Comparison of ENCODE assay signal across 22 cellular contexts in the genomic region with DNA sequence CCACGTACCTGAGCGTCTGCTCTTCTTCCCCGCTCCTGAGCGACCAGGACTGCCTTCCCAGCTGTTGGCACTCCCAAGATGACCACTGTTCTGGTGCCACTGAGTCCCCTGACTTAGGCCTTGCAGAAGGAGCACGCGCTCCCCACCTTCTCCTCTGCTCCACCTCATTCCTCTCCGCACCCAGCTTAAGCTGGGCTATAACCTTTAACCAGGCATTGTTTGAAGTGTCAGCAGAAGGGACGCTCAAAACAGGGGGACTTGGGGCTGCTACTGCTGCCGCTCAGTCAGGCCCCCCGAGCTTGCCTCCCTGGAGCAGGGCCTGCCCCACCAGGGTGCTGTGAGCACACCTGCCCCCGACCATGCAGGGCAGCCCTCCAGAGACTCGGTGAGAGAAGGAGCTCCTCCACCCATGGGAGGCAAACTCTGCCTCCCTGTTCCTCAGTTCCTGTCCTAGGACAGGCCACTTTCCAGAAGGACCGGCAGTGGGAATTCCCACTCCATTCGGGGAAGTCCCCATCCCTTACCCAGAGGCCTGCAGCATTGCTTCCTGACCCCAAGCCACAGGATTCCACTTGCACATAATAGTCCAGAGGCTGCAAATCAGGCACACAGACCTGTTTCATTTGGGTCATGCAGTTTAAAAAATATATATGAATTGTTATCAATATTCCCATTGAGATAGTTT.
DNase-seq lines count a peak whose midpoint lies in the region; ATAC-seq and TF ChIP-seq lines count a peak whose summit lies in the region.
"Had no signal": no experiment of that assay in that cellular context is flagged by ENCODE, and none has a peak within 500 bp of the region (broad histone marks: within the 10 kb centered on the region; RNA-seq: fewer than 3 reads in every experiment).

No MANE protein-coding gene starts in this region.

- H3K79me1 ChIP-seq in H9 (ENCODE audit: insufficient read depth, low read depth, low read length, poor library complexity, severe bottlenecking), result no peaks in the 10 kb centered on the region

- no peak overlapping the region for H3K56ac ChIP-seq in H9 (ENCODE audit: insufficient read length, low read depth, low read length)

- no peak overlapping the region for H3K23ac ChIP-seq in H9 (ENCODE audit: insufficient read length, low read depth, low read length)

- H3K9me3 ChIP-seq in H9 (ENCODE audit: control insufficient read depth, low read depth, low read length), result no peaks in the 10 kb centered on the region
- H3K9me3 ChIP-seq: spleen, testis had no signal

- WGBS in H9 (ENCODE audit: extremely low coverage, insufficient read length, low lambda C conversion rate), result no CpG with 5 or more reads among the region's 14 CpGs

- no peak overlapping the region for H4K8ac ChIP-seq in H9 (replicated peaks; ENCODE audit: insufficient read length, low read depth, low read length)

- no peak overlapping the region for H3K14ac ChIP-seq in H9 (ENCODE audit: insufficient read depth, low read length)

- H3K18ac ChIP-seq in H9 (ENCODE audit: insufficient read length, low read depth, low read length), result no peak overlapping the region

- no peak overlapping the region for H2AFZ ChIP-seq in H9 (ENCODE audit: low read length)

- H4K20me1 ChIP-seq in H9 (ENCODE audit: control insufficient read depth, insufficient read depth, insufficient read length), result no peaks in the 10 kb centered on the region

- no peak overlapping the region for H2AK5ac ChIP-seq in H9 (ENCODE audit: insufficient read length, low read length)

- no peaks in the 10 kb centered on the region for H3K27me3 ChIP-seq in H9 (ENCODE audit: insufficient read depth, low read length)
- H3K27me3 ChIP-seq: spleen, testis had no signal

- H3K27ac ChIP-seq in H9 (ENCODE audit: insufficient read length, low read depth, low read length), result no peak overlapping the region
- H3K27ac ChIP-seq: HL-60, testis had no signal

- H4K91ac ChIP-seq in H9 (ENCODE audit: insufficient read length, low read depth, low read length), result no peak overlapping the region

- POLR2A ChIA-PET in activated B cell treated with CpG ODN at 0.5 μM for 24 hours (lab: Charles Lee), result interaction anchor here (0.8 to 12.6 kb wide), 10 partner anchors 11 to 332 kb away, joined by 5 to 211 read pairs (median 9); a partner anchor contains a TSS

- H3T11ph ChIP-seq in H9 (ENCODE audit: low read length), result no peak overlapping the region

- H3K79me2 ChIP-seq in H9 (ENCODE audit: insufficient read depth, low read length), result no peaks in the 10 kb centered on the region

- no peak overlapping the region for H3K4me3 Mint-ChIP-seq in H9
- H3K4me3 Mint-ChIP-seq in activated B cell treated with CpG ODN at 0.5 μM for 24 hours, result peak overlapping the region; percentile 52
- H3K4me3 Mint-ChIP-seq in stimulated activated effector memory CD8-positive, alpha-beta T cell treated with anti-CD3 and anti-CD28 coated beads, Interleukin-12 subunit alpha, Interleukin-12 subunit beta, amount 100 ng/mL, for 72 hours, result no peak overlapping the region
- H3K4me3 Mint-ChIP-seq: brain; CD8-positive, alpha-beta T cell; mesothelial cell of epicardium; neural crest cell had no signal

- CTCF ChIA-PET in activated B cell treated with CpG ODN at 0.5 μM for 24 hours (lab: Charles Lee), result interaction anchor here (0.9 to 1.8 kb wide), 2 partner anchors 26 to 35 kb away, joined by 4 to 8 read pairs; no protein-coding TSS in a partner anchor

- H2BK120ac ChIP-seq in H9 (ENCODE audit: low read depth, low read length, poor library complexity, severe bottlenecking), result no peak overlapping the region

- no peak overlapping the region for H3K4ac ChIP-seq in H9 (ENCODE audit: low read depth, low read length)

- no peak overlapping the region for H4K5ac ChIP-seq in H9 (ENCODE audit: insufficient read length, low read depth, low read length)

- no peak overlapping the region for H3K4me3 ChIP-seq in fibroblast of villous mesenchyme (ENCODE audit: low read depth, low read length)
- H3K4me3 ChIP-seq: spleen, testis had no signal

- no peak for ATAC-seq in activated B cell treated with CpG ODN at 0.5 μM for 24 hours (ENCODE audit: low read depth)
- no peak for ATAC-seq in stimulated activated effector memory CD8-positive, alpha-beta T cell treated with anti-CD3 and anti-CD28 coated beads, Interleukin-12 subunit alpha, Interleukin-12 subunit beta, amount 100 ng/mL, for 72 hours
- no peak for ATAC-seq in HG02623 (IDR thresholded peaks at IDR 0.05; ENCODE audit: unreplicated experiment)
- ATAC-seq: activated naive CD4-positive, alpha-beta T cell treated with anti-CD3 and anti-CD28 coated beads, Interleukin-2, amount 50 U/mL, for 72 hours; CD8-positive, alpha-beta T cell; HCT116 had no signal

- no peak overlapping the region for H2BK12ac ChIP-seq in H9 (ENCODE audit: insufficient read length, low read depth, low read length)

- H3K36me3 Mint-ChIP-seq in H9 (ENCODE audit: insufficient read depth in 1 of 3, low read depth in 3 of 3) (no peaks in the 10 kb centered on the region), activated B cell treated with CpG ODN at 0.5 μM for 24 hours (ENCODE audit: low read depth) (no peaks in the 10 kb centered on the region)
- peaks cover 6% of the 10 kb centered on the region for H3K36me3 Mint-ChIP-seq in stimulated activated effector memory CD8-positive, alpha-beta T cell treated with anti-CD3 and anti-CD28 coated beads, Interleukin-12 subunit alpha, Interleukin-12 subunit beta, amount 100 ng/mL, for 72 hours
- H3K36me3 Mint-ChIP-seq: brain; CD8-positive, alpha-beta T cell; mesothelial cell of epicardium had no signal

- H3K27ac Mint-ChIP-seq in H9 (peak overlapping the region in 1 of 3 experiments; percentile 89; a peak in 2 of 7 replicates), activated B cell treated with CpG ODN at 0.5 μM for 24 hours (peak overlapping the region; percentile 98)
- peak overlapping the region; percentile 23 for H3K27ac Mint-ChIP-seq in stimulated activated effector memory CD8-positive, alpha-beta T cell treated with anti-CD3 and anti-CD28 coated beads, Interleukin-12 subunit alpha, Interleukin-12 subunit beta, amount 100 ng/mL, for 72 hours
- H3K27ac Mint-ChIP-seq: activated naive CD4-positive, alpha-beta T cell treated with anti-CD3 and anti-CD28 coated beads, Interleukin-2, amount 50 U/mL, for 72 hours; brain; CD8-positive, alpha-beta T cell; mesothelial cell of epicardium had no signal

- H3K4me1 Mint-ChIP-seq in H9 (peaks cover 15 to 17% of the 10 kb centered on the region in 2 experiments), activated B cell treated with CpG ODN at 0.5 μM for 24 hours (peaks cover 83% of the 10 kb centered on the region)
- H3K4me1 Mint-ChIP-seq in stimulated activated effector memory CD8-positive, alpha-beta T cell treated with anti-CD3 and anti-CD28 coated beads, Interleukin-12 subunit alpha, Interleukin-12 subunit beta, amount 100 ng/mL, for 72 hours, result peaks cover 64% of the 10 kb centered on the region
- H3K4me1 Mint-ChIP-seq: mesothelial cell of epicardium, neural crest cell had no signal

- H3K9me3 Mint-ChIP-seq in H9 (no peaks in the 10 kb centered on the region), activated B cell treated with CpG ODN at 0.5 μM for 24 hours (no peaks in the 10 kb centered on the region)
- no peaks in the 10 kb centered on the region for H3K9me3 Mint-ChIP-seq in stimulated activated effector memory CD8-positive, alpha-beta T cell treated with anti-CD3 and anti-CD28 coated beads, Interleukin-12 subunit alpha, Interleukin-12 subunit beta, amount 100 ng/mL, for 72 hours
- H3K9me3 Mint-ChIP-seq: CD8-positive, alpha-beta T cell; mesothelial cell of epicardium; neural crest cell had no signal

- intact Hi-C loops in activated B cell treated with CpG ODN at 0.5 μM for 24 hours (cut with micrococcal nuclease), result no loop called here
- intact Hi-C loops in posterior vena cava (cut with DNase I), result no loop called here

- H3K23me2 ChIP-seq in H9 (ENCODE audit: insufficient read length, low read depth, low read length, poor library complexity, severe bottlenecking), result no peaks in the 10 kb centered on the region

- H2BK15ac ChIP-seq in H9 (ENCODE audit: low read depth, low read length), result no peak overlapping the region

- H3K27me3 Mint-ChIP-seq in H9 (ENCODE audit: low read depth) (no peaks in the 10 kb centered on the region; the same call in 1 of the 2 replicates), activated B cell treated with CpG ODN at 0.5 μM for 24 hours (no peaks in the 10 kb centered on the region)

- DNase-seq in H9 (peak; percentile 17), activated B cell treated with CpG ODN at 0.5 μM for 24 hours (no peak), fibroblast of villous mesenchyme (ENCODE audit: low read depth) (peak; percentile 6), posterior vena cava (ENCODE audit: low spot score) (no peak), NCI-H187 (lab: John Stamatoyannopoulos, UW) (no peak)
- peak in 1 of 2 donors; percentile 45 for DNase-seq in stimulated activated effector memory CD8-positive, alpha-beta T cell treated with anti-CD3 and anti-CD28 coated beads, Interleukin-12 subunit alpha, Interleukin-12 subunit beta, amount 100 ng/mL, for 72 hours (ENCODE audit: low spot score in 2 of 2)
- DNase-seq: activated CD4-positive, alpha-beta T cell treated with anti-CD3 and anti-CD28 coated beads, Interleukin-2, amount 50 U/mL, for 48 hours; foreskin melanocyte; MV-4-11; NCI-H2029; NCI-H345; NK-92 treated with Interleukin-12 subunit alpha and Interleukin-12 subunit beta, amount 100 ng/mL, for 24 hours; spleen; testis had no signal

- no peak overlapping the region for H2BK20ac ChIP-seq in H9 (ENCODE audit: low read depth, low read length, poor library complexity, severe bottlenecking)

- no peak overlapping the region for H3K4me2 ChIP-seq in H9 (ENCODE audit: insufficient read depth, insufficient read length, low read length)

- TF ChIP-seq CTCF in H9 (conservative IDR thresholded peaks at IDR 0.05) (no peak), activated B cell treated with CpG ODN at 0.5 μM for 24 hours (IDR thresholded peaks at IDR 0.05) (no peak), fibroblast of villous mesenchyme (IDR thresholded peaks at IDR 0.05; ENCODE audit: insufficient read depth, low read depth, low read length) (no peak)

- H2BK5ac ChIP-seq in H9 (ENCODE audit: insufficient read length, low read length), result no peak overlapping the region

- no peak overlapping the region for H3K9ac ChIP-seq in H9 (ENCODE audit: extremely low read depth, insufficient read length, low read length)

- H3K4me1 ChIP-seq in H9 (ENCODE audit: insufficient read depth, low read length), result peaks cover 5% of the 10 kb centered on the region; the same call in 1 of the 2 replicates
- H3K4me1 ChIP-seq: testis had no signal

Comparison
In these comparisons a context has a peak if more than half of its experiments do, and no peak if none do; other contexts are left out.
1. DNase-seq: peak in H9 (single experiment) and fibroblast of villous mesenchyme (single experiment); none in activated B cell treated with CpG ODN at 0.5 μM for 24 hours (single experiment), posterior vena cava (single experiment) and NCI-H187 (0 of 2).